Comparison of ENCODE assay signal across 2 cellular contexts in the genomic region with DNA sequence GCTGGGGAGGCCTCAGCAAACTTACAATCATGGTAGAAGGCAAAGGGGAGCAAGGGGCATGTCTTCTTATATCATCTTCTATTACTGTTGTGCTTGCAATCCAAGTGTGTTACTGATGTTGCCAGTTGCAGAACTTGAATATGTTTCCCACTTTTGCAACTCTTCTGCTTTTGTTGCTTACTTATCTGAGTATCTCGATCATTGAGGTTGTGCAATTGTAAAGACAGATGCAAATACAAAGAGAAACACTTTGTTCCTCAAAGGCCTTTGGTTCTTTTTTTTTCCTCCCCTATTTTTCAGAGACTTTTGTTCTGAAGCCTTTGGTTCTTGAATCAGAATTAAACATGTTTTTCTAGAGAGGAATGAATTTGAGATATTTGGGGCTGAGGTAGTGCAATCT.
TF ChIP-seq lines count a peak whose summit lies in the region.

No MANE protein-coding gene starts in this region.

TF ChIP-seq in GM23338, 12 proteins besides CTCF, POLR2A, EP300 and RAD21 (continued from another document):
- no peak for TF ChIP-seq ZNF462 (CRISPR knock-in tag; IDR thresholded peaks at IDR 0.05)
- TF ChIP-seq STAT1 (IDR thresholded peaks at IDR 0.05; ENCODE audit: unreplicated experiment) = no peak
- no peak for TF ChIP-seq NANOG (IDR thresholded peaks at IDR 0.05; ENCODE audit: borderline replicate concordance)
- TF ChIP-seq ZNF331 (CRISPR knock-in tag; IDR thresholded peaks at IDR 0.05; ENCODE audit: low read depth) = no peak
- TF ChIP-seq CREB1 (CRISPR knock-in tag; IDR thresholded peaks at IDR 0.05; ENCODE audit: low read depth) = no peak
- no peak for TF ChIP-seq EZH2 (IDR thresholded peaks at IDR 0.05; ENCODE audit: low read depth, unreplicated experiment)
- TF ChIP-seq ETS1 (IDR thresholded peaks at IDR 0.05) = no peak

TF ChIP-seq in WTC11, 78 proteins besides CTCF, POLR2A, EP300 and RAD21 (continued from another document):
- TF ChIP-seq E2F4 (CRISPR knock-in tag; IDR thresholded peaks at IDR 0.05; ENCODE audit: borderline replicate concordance, low read depth) = no peak
